17 cellular contexts compared by ENCODE assay signal in the genomic region with DNA sequence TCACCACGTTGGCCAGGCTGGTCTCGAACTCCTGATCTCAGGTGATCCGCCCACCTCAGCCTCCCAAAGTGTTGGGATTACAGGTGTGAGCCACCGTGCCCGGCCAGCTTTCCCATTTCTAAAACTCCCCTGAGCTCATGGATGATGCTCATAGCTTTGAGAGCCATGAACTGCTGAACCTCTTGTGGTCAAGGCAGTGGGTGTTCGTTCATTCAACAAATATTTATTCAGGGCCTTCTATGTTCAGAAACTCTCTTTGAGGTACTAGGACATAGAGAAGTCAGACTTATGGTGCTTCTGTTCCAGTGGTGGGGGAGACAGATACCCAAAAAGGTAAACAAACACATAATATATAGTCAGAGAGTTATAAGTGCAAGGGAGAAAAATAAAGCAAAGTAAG. TPM values are rescaled to one million over a fixed set of nuclear protein-coding genes. Genes with fewer than 3 reads are reported as not detected.
DNase-seq lines count a peak whose midpoint lies in the region; TF ChIP-seq lines count a peak whose summit lies in the region.
"Had no signal": no experiment of that assay in that cellular context is flagged by ENCODE, and none has a peak within 500 bp of the region (broad histone marks: within the 10 kb centered on the region; RNA-seq: fewer than 3 reads in every experiment).

No MANE protein-coding gene starts in this region.

- intact Hi-C loops in activated T-helper 2 cell treated with anti-CD3 and anti-CD28 coated beads, Interferon-gamma antibody, Interleukin-2, Interleukin-4, amounts not matched to agents 10 μg/mL and 5 μg/mL and 100 μg/mL, durations not matched to agents 14 hours and 24 hours and 36 hours (cut with micrococcal nuclease): loop anchor here (5.0 kb wide), 1 partner anchor 130 kb away; the partner anchor contains the start of genes FKBP15 and SLC31A1
- intact Hi-C loops in CD14-positive monocyte (cut with micrococcal nuclease): no loop called here

- peak overlapping the region; percentile 63 for H3K27ac Mint-ChIP-seq in activated T-helper 2 cell treated with anti-CD3 and anti-CD28 coated beads, Interferon-gamma antibody, Interleukin-2, Interleukin-4, amounts not matched to agents 10 μg/mL and 5 μg/mL and 100 μg/mL, durations not matched to agents 14 hours and 24 hours and 36 hours
- peak overlapping the region in 1 of 7 donors; percentile 50 for H3K27ac Mint-ChIP-seq in CD14-positive monocyte
- H3K27ac Mint-ChIP-seq: CD8-positive, alpha-beta memory T cell; GM23338 had no signal

- H3K4me1 Mint-ChIP-seq in activated T-helper 2 cell treated with anti-CD3 and anti-CD28 coated beads, Interferon-gamma antibody, Interleukin-2, Interleukin-4, amounts not matched to agents 10 μg/mL and 5 μg/mL and 100 μg/mL, durations not matched to agents 14 hours and 24 hours and 36 hours (ENCODE audit: low read depth): peaks cover 35% of the 10 kb centered on the region
- H3K4me1 Mint-ChIP-seq in CD14-positive monocyte: peaks cover 30% of the 10 kb centered on the region

- no peaks in the 10 kb centered on the region for H3K9me3 ChIP-seq in BLaER1 treated with 17β-estradiol and CSF1 and Interleukin-3, amounts not matched to agents 10 nM and 100 nM (replicated peaks in 1 of 11)
- H3K9me3 ChIP-seq: BE2C had no signal

- no peaks in the 10 kb centered on the region for H4K20me1 ChIP-seq in BLaER1 treated with 17β-estradiol and CSF1 and Interleukin-3, amounts not matched to agents 10 nM and 100 nM

- H3K4me2 ChIP-seq in BLaER1 treated with 17β-estradiol and CSF1 and Interleukin-3, amounts not matched to agents 10 nM and 100 nM: peak overlapping the region in 6 of 11 experiments; percentile 91 to 94 (median 93); a peak in 9 of 22 replicates

- H3K4me3 Mint-ChIP-seq in activated T-helper 2 cell treated with anti-CD3 and anti-CD28 coated beads, Interferon-gamma antibody, Interleukin-2, Interleukin-4, amounts not matched to agents 10 μg/mL and 5 μg/mL and 100 μg/mL, durations not matched to agents 14 hours and 24 hours and 36 hours (ENCODE audit: low read depth): no peak overlapping the region
- no peak overlapping the region for H3K4me3 Mint-ChIP-seq in CD14-positive monocyte

- peaks cover 11 to 25% (median 19%) of the 10 kb centered on the region in 11 experiments; a peak in 21 of 22 replicates for H3K27me3 ChIP-seq in BLaER1 treated with 17β-estradiol and CSF1 and Interleukin-3, amounts not matched to agents 10 nM and 100 nM

- H3K36me3 ChIP-seq in BLaER1 treated with 17β-estradiol and CSF1 and Interleukin-3, amounts not matched to agents 10 nM and 100 nM: peaks cover 0 to 5% (median 0%) of the 10 kb centered on the region in 11 experiments; a peak in 2 of 22 replicates
- H3K36me3 ChIP-seq: BE2C had no signal

- no peak overlapping the region for H3K4me3 ChIP-seq in BLaER1 treated with 17β-estradiol and CSF1 and Interleukin-3, amounts not matched to agents 10 nM and 100 nM
- H3K4me3 ChIP-seq: GM12878, GM23338, K562 had no signal

- DNase-seq in NCI-H510A treated with DMSO at 0.1 percent for 48 hours (lab: John Stamatoyannopoulos, UW) (peak; percentile 38), NCI-H510A (lab: John Stamatoyannopoulos, UW) (no peak), CD14-positive monocyte (ENCODE audit: low spot score) (no peak), hepatic stellate cell (ENCODE audit: low spot score) (no peak)
- DNase-seq in activated T-helper 2 cell treated with anti-CD3 and anti-CD28 coated beads, Interferon-gamma antibody, Interleukin-2, Interleukin-4, amounts not matched to agents 10 μg/mL and 5 μg/mL and 100 μg/mL, durations not matched to agents 14 hours and 24 hours and 36 hours (ENCODE audit: low spot score): no peak
- DNase-seq: 8988T; BE2C; CD8-positive, alpha-beta memory T cell; GDM1; NCI-H1417; NCI-H1930; NCI-H446; NCI-H748 treated with DMSO at 0.1 percent for 48 hours had no signal

- TF ChIP-seq CTCF in CD14-positive monocyte (IDR thresholded peaks at IDR 0.05): no peak

- H3K9me3 Mint-ChIP-seq in activated T-helper 2 cell treated with anti-CD3 and anti-CD28 coated beads, Interferon-gamma antibody, Interleukin-2, Interleukin-4, amounts not matched to agents 10 μg/mL and 5 μg/mL and 100 μg/mL, durations not matched to agents 14 hours and 24 hours and 36 hours: no peaks in the 10 kb centered on the region
- no peaks in the 10 kb centered on the region for H3K9me3 Mint-ChIP-seq in CD14-positive monocyte
- H3K9me3 Mint-ChIP-seq: CD8-positive, alpha-beta memory T cell; GM23338 had no signal

- peaks cover 26% of the 10 kb centered on the region for H3K36me3 Mint-ChIP-seq in activated T-helper 2 cell treated with anti-CD3 and anti-CD28 coated beads, Interferon-gamma antibody, Interleukin-2, Interleukin-4, amounts not matched to agents 10 μg/mL and 5 μg/mL and 100 μg/mL, durations not matched to agents 14 hours and 24 hours and 36 hours (ENCODE audit: low read depth)
- no peaks in the 10 kb centered on the region for H3K36me3 Mint-ChIP-seq in CD14-positive monocyte
- H3K36me3 Mint-ChIP-seq: CD8-positive, alpha-beta memory T cell had no signal

- no peak overlapping the region for H3K9ac ChIP-seq in BLaER1 treated with 17β-estradiol and CSF1 and Interleukin-3, amounts not matched to agents 10 nM and 100 nM

- peaks cover 19 to 31% (median 25%) of the 10 kb centered on the region in 10 experiments for H3K4me1 ChIP-seq in BLaER1 treated with 17β-estradiol and CSF1 and Interleukin-3, amounts not matched to agents 10 nM and 100 nM

- no peaks in the 10 kb centered on the region for H3K27me3 Mint-ChIP-seq in activated T-helper 2 cell treated with anti-CD3 and anti-CD28 coated beads, Interferon-gamma antibody, Interleukin-2, Interleukin-4, amounts not matched to agents 10 μg/mL and 5 μg/mL and 100 μg/mL, durations not matched to agents 14 hours and 24 hours and 36 hours (ENCODE audit: low read depth)
- H3K27me3 Mint-ChIP-seq in CD14-positive monocyte (ENCODE audit: low read depth in 3 of 3): peaks cover 8 to 14% (median 12%) of the 10 kb centered on the region in 3 donors

- H3K27ac ChIP-seq in BLaER1 treated with 17β-estradiol and CSF1 and Interleukin-3, amounts not matched to agents 10 nM and 100 nM: peak overlapping the region in 1 of 11 experiments; percentile 54; a peak in 2 of 22 replicates

RNA-seq across cellular contexts. Expression of gene BSPRY, which starts 2.7 kb away (rescaled TPM):
- 11.1 and 12.5 TPM in 2 replicates for total RNA-seq in activated T-helper 2 cell treated with anti-CD3 and anti-CD28 coated beads, Interferon-gamma antibody, Interleukin-2, Interleukin-4, amounts not matched to agents 10 μg/mL and 5 μg/mL and 100 μg/mL, durations not matched to agents 14 hours and 24 hours and 36 hours
- under 1 TPM in 1 of 2 donors, not detected in 1; 0.16 TPM for polyA plus RNA-seq in CD14-positive monocyte

RNA-seq across cellular contexts. Expression of gene WDR31, which starts 11.9 kb away (rescaled TPM):
- total RNA-seq in activated T-helper 2 cell treated with anti-CD3 and anti-CD28 coated beads, Interferon-gamma antibody, Interleukin-2, Interleukin-4, amounts not matched to agents 10 μg/mL and 5 μg/mL and 100 μg/mL, durations not matched to agents 14 hours and 24 hours and 36 hours: 1.9 and 2.1 TPM in 2 replicates
- under 1 TPM in 1 of 2 donors, not detected in 1; 0.11 TPM for polyA plus RNA-seq in CD14-positive monocyte

RNA-seq across cellular contexts. Expression of gene HDHD3, which starts 24.8 kb away (rescaled TPM):
- 18.7 and 18.8 TPM in 2 replicates for total RNA-seq in activated T-helper 2 cell treated with anti-CD3 and anti-CD28 coated beads, Interferon-gamma antibody, Interleukin-2, Interleukin-4, amounts not matched to agents 10 μg/mL and 5 μg/mL and 100 μg/mL, durations not matched to agents 14 hours and 24 hours and 36 hours
- 1 to 10 TPM; 8.3 to 9.2 TPM for polyA plus RNA-seq in CD14-positive monocyte

RNA-seq across cellular contexts. Expression of gene RNF183, which starts 48.8 kb away (rescaled TPM):
- 0.30 TPM in 1 of 2 replicates, not detected in the other for total RNA-seq in activated T-helper 2 cell treated with anti-CD3 and anti-CD28 coated beads, Interferon-gamma antibody, Interleukin-2, Interleukin-4, amounts not matched to agents 10 μg/mL and 5 μg/mL and 100 μg/mL, durations not matched to agents 14 hours and 24 hours and 36 hours
- not detected for polyA plus RNA-seq in CD14-positive monocyte
- total RNA-seq: CD8-positive, alpha-beta memory T cell; GM23338 had no signal
- polyA plus RNA-seq: CD8-positive, alpha-beta memory T cell had no signal

RNA-seq across cellular contexts. Expression of gene ALAD, which starts 49.1 kb away (rescaled TPM):
- total RNA-seq in activated T-helper 2 cell treated with anti-CD3 and anti-CD28 coated beads, Interferon-gamma antibody, Interleukin-2, Interleukin-4, amounts not matched to agents 10 μg/mL and 5 μg/mL and 100 μg/mL, durations not matched to agents 14 hours and 24 hours and 36 hours: 27.9 and 28.3 TPM in 2 replicates
- 10 to 100 TPM; 17.1 to 24.6 TPM for polyA plus RNA-seq in CD14-positive monocyte
